In genomic region chr15:34640661-34641060, GRCh38 we compare ENCODE assay signal across 39 cellular contexts.
"Had no signal": no experiment of that assay in that cellular context is flagged by ENCODE, and none has a peak within 500 bp of the region (broad histone marks: within the 10 kb centered on the region; RNA-seq: fewer than 3 reads in every experiment).

No MANE protein-coding gene starts in this region.

- H3K4me3 ChIP-seq: adrenal gland, ascending aorta, body of pancreas, breast epithelium, cardiac muscle cell had no signal

- H3K27ac Mint-ChIP-seq: activated naive CD4-positive, alpha-beta T cell treated with anti-CD3 and anti-CD28 coated beads for 36 hours; activated naive CD4-positive, alpha-beta T cell treated with anti-CD3 and anti-CD28 coated beads, Interleukin-2, amount 10 ng/mL, durations not matched to agents 7 days and 5 days; activated naive CD4-positive, alpha-beta T cell treated with anti-CD3 and anti-CD28 coated beads, Interleukin-2, amount 50 U/mL, for 24 hours; activated naive CD4-positive, alpha-beta T cell treated with anti-CD3 and anti-CD28 coated beads, Interleukin-2, amount 50 U/mL, for 72 hours; activated naive CD8-positive, alpha-beta T cell; activated naive CD8-positive, alpha-beta T cell treated with anti-CD3 and anti-CD28 coated beads for 36 hours; activated naive CD8-positive, alpha-beta T cell treated with anti-CD3 and anti-CD28 coated beads, Interleukin-2, amount 10 ng/mL, durations not matched to agents 7 days and 5 days; activated naive CD8-positive, alpha-beta T cell treated with anti-CD3 and anti-CD28 coated beads, Interleukin-2, amount 50 U/mL, for 24 hours; activated T-cell treated with anti-CD3 and anti-CD28 coated beads, Interleukin-2, amount 50 U/mL, for 24 hours; activated T-cell treated with anti-CD3 and anti-CD28 coated beads, Interleukin-2, amount 50 U/mL, for 72 hours; activated T-helper 1 cell treated with anti-CD3 and anti-CD28 coated beads, Interleukin-12 subunit alpha, Interleukin-12 subunit beta, Interleukin-2, Interleukin-4 antibody, amounts not matched to agents 30 ng/mL and 10 ng/mL and 1 ng/mL, durations not matched to agents 14 hours and 24 hours and 36 hours; activated T-helper 17 cell treated with anti-CD3 and anti-CD28 coated beads, Interleukin-2, amount 50 U/mL, for 72 hours; activated T-helper 2 cell treated with anti-CD3 and anti-CD28 coated beads, Interferon-gamma antibody, Interleukin-2, Interleukin-4, amounts not matched to agents 10 μg/mL and 5 μg/mL and 100 μg/mL, durations not matched to agents 14 hours and 24 hours and 36 hours; brain had no signal

- H3K4me1 Mint-ChIP-seq: activated naive CD4-positive, alpha-beta T cell treated with anti-CD3 and anti-CD28 coated beads, Interleukin-2, amount 50 U/mL, for 24 hours; activated naive CD8-positive, alpha-beta T cell treated with anti-CD3 and anti-CD28 coated beads for 36 hours; activated naive CD8-positive, alpha-beta T cell treated with anti-CD3 and anti-CD28 coated beads, Interleukin-2, amount 50 U/mL, for 24 hours; activated T-helper 17 cell treated with anti-CD3 and anti-CD28 coated beads, Interleukin-2, amount 50 U/mL, for 72 hours; central memory CD8-positive, alpha-beta T cell had no signal

- DNase-seq: activated effector memory CD4-positive, alpha-beta T cell treated with anti-CD3 and anti-CD28 coated beads, Interleukin-2, amount 50 U/mL, for 16 hours; activated effector memory CD4-positive, alpha-beta T cell treated with Interleukin-2 at 50 U/mL for 16 hours; activated gamma-delta T cell; activated gamma-delta T cell treated with Interleukin-2 at 50 U/mL for 16 hours; activated naive CD4-positive, alpha-beta T cell; activated naive CD4-positive, alpha-beta T cell treated with anti-CD3 and anti-CD28 coated beads for 36 hours; activated naive CD4-positive, alpha-beta T cell treated with anti-CD3 and anti-CD28 coated beads, Interleukin-2, amount 10 ng/mL, durations not matched to agents 7 days and 5 days; activated naive CD4-positive, alpha-beta T cell treated with anti-CD3 and anti-CD28 coated beads, Interleukin-2, amount 50 U/mL, for 16 hours; activated naive CD4-positive, alpha-beta T cell treated with Interleukin-2 at 50 U/mL for 16 hours; activated naive CD8-positive, alpha-beta T cell treated with anti-CD3 and anti-CD28 coated beads for 36 hours; activated naive CD8-positive, alpha-beta T cell treated with anti-CD3 and anti-CD28 coated beads, Interleukin-2, amount 10 ng/mL, durations not matched to agents 7 days and 5 days; activated naive CD8-positive, alpha-beta T cell treated with anti-CD3 and anti-CD28 coated beads, Interleukin-2, amount 50 U/mL, for 24 hours; activated T-cell treated with anti-CD3 and anti-CD28 coated beads, Interleukin-2, amount 50 U/mL, for 1 hour; activated T-cell treated with anti-CD3 and anti-CD28 coated beads, Interleukin-2, amount 50 U/mL, for 24 hours; activated T-cell treated with anti-CD3 and anti-CD28 coated beads, Interleukin-2, amount 50 U/mL, for 4 hours; activated T-cell treated with anti-CD3 and anti-CD28 coated beads, Interleukin-2, amount 50 U/mL, for 48 hours; activated T-cell treated with anti-CD3 and anti-CD28 coated beads, Interleukin-2, amount 50 U/mL, for 72 hours; adrenal gland; amniotic stem cell; amygdala; anterior cingulate cortex; aorta; body of pancreas; brain microvascular endothelial cell; caudate nucleus; central memory CD4-positive, alpha-beta T cell; cerebellar nuclear complex had no signal

- H3K4me1 ChIP-seq: adrenal gland, ascending aorta, body of pancreas, breast epithelium had no signal

- H3K36me3 ChIP-seq: adrenal gland, ascending aorta, brain microvascular endothelial cell, breast epithelium, cardiac muscle cell had no signal

- H3K9me3 Mint-ChIP-seq: activated naive CD4-positive, alpha-beta T cell treated with anti-CD3 and anti-CD28 coated beads for 36 hours; activated naive CD4-positive, alpha-beta T cell treated with anti-CD3 and anti-CD28 coated beads, Interleukin-2, amount 10 ng/mL, durations not matched to agents 7 days and 5 days; activated naive CD4-positive, alpha-beta T cell treated with anti-CD3 and anti-CD28 coated beads, Interleukin-2, amount 50 U/mL, for 24 hours; activated naive CD4-positive, alpha-beta T cell treated with anti-CD3 and anti-CD28 coated beads, Interleukin-2, amount 50 U/mL, for 72 hours; activated naive CD8-positive, alpha-beta T cell treated with anti-CD3 and anti-CD28 coated beads for 36 hours; activated naive CD8-positive, alpha-beta T cell treated with anti-CD3 and anti-CD28 coated beads, Interleukin-2, amount 10 ng/mL, durations not matched to agents 7 days and 5 days; activated T-cell treated with anti-CD3 and anti-CD28 coated beads, Interleukin-2, amount 50 U/mL, for 24 hours; activated T-cell treated with anti-CD3 and anti-CD28 coated beads, Interleukin-2, amount 50 U/mL, for 72 hours; activated T-helper 1 cell treated with anti-CD3 and anti-CD28 coated beads, Interleukin-12 subunit alpha, Interleukin-12 subunit beta, Interleukin-2, Interleukin-4 antibody, amounts not matched to agents 30 ng/mL and 10 ng/mL and 1 ng/mL, durations not matched to agents 14 hours and 24 hours and 36 hours; activated T-helper 17 cell treated with anti-CD3 and anti-CD28 coated beads, Interleukin-2, amount 50 U/mL, for 72 hours; activated T-helper 2 cell treated with anti-CD3 and anti-CD28 coated beads, Interferon-gamma antibody, Interleukin-2, Interleukin-4, amounts not matched to agents 10 μg/mL and 5 μg/mL and 100 μg/mL, durations not matched to agents 14 hours and 24 hours and 36 hours; brain had no signal

- H3K27ac ChIP-seq: adrenal gland, ascending aorta, body of pancreas, brain microvascular endothelial cell, breast epithelium, cardiac muscle cell had no signal

- H3K4me3 Mint-ChIP-seq: activated naive CD4-positive, alpha-beta T cell treated with anti-CD3 and anti-CD28 coated beads for 36 hours; activated naive CD4-positive, alpha-beta T cell treated with anti-CD3 and anti-CD28 coated beads, Interleukin-2, amount 10 ng/mL, durations not matched to agents 7 days and 5 days; activated naive CD4-positive, alpha-beta T cell treated with anti-CD3 and anti-CD28 coated beads, Interleukin-2, amount 50 U/mL, for 24 hours; activated naive CD8-positive, alpha-beta T cell; activated naive CD8-positive, alpha-beta T cell treated with anti-CD3 and anti-CD28 coated beads for 36 hours; activated naive CD8-positive, alpha-beta T cell treated with anti-CD3 and anti-CD28 coated beads, Interleukin-2, amount 10 ng/mL, durations not matched to agents 7 days and 5 days; activated naive CD8-positive, alpha-beta T cell treated with anti-CD3 and anti-CD28 coated beads, Interleukin-2, amount 50 U/mL, for 24 hours; activated T-cell treated with anti-CD3 and anti-CD28 coated beads, Interleukin-2, amount 50 U/mL, for 24 hours; activated T-cell treated with anti-CD3 and anti-CD28 coated beads, Interleukin-2, amount 50 U/mL, for 4 hours; activated T-cell treated with anti-CD3 and anti-CD28 coated beads, Interleukin-2, amount 50 U/mL, for 72 hours; activated T-helper 1 cell treated with anti-CD3 and anti-CD28 coated beads, Interleukin-12 subunit alpha, Interleukin-12 subunit beta, Interleukin-2, Interleukin-4 antibody, amounts not matched to agents 30 ng/mL and 10 ng/mL and 1 ng/mL, durations not matched to agents 14 hours and 24 hours and 36 hours; activated T-helper 17 cell treated with anti-CD3 and anti-CD28 coated beads, Interleukin-2, amount 50 U/mL, for 72 hours; brain; central memory CD8-positive, alpha-beta T cell had no signal

- FAIRE-seq: bronchial epithelial cell had no signal

- H3K36me3 Mint-ChIP-seq: activated naive CD4-positive, alpha-beta T cell treated with anti-CD3 and anti-CD28 coated beads, Interleukin-2, amount 10 ng/mL, durations not matched to agents 7 days and 5 days; activated naive CD8-positive, alpha-beta T cell treated with anti-CD3 and anti-CD28 coated beads, Interleukin-2, amount 10 ng/mL, durations not matched to agents 7 days and 5 days; brain had no signal

- H3K27me3 ChIP-seq: adrenal gland, ascending aorta, body of pancreas, brain microvascular endothelial cell, breast epithelium, cardiac muscle cell had no signal

- ATAC-seq: activated naive CD4-positive, alpha-beta T cell treated with anti-CD3 and anti-CD28 coated beads, Interleukin-2, amount 50 U/mL, for 72 hours; activated naive CD8-positive, alpha-beta T cell treated with anti-CD3 and anti-CD28 coated beads, Interleukin-2, amount 50 U/mL, for 24 hours; activated T-cell treated with anti-CD3 and anti-CD28 coated beads, Interleukin-2, amount 50 U/mL, for 4 hours; activated T-cell treated with anti-CD3 and anti-CD28 coated beads, Interleukin-2, amount 50 U/mL, for 72 hours; activated T-helper 17 cell treated with anti-CD3 and anti-CD28 coated beads, Interleukin-2, amount 50 U/mL, for 72 hours; body of pancreas had no signal

- H3K27me3 Mint-ChIP-seq: brain had no signal

- H3K9me3 ChIP-seq: adrenal gland, ascending aorta, body of pancreas, breast epithelium had no signal
